In genomic region chr1:180311011-180311730, GRCh38 we compare ENCODE assay signal across 19 cellular contexts.
DNase-seq lines count a peak whose midpoint lies in the region; ATAC-seq lines count a peak whose summit lies in the region.
"Had no signal": no experiment of that assay in that cellular context is flagged by ENCODE, and none has a peak within 500 bp of the region (broad histone marks: within the 10 kb centered on the region; RNA-seq: fewer than 3 reads in every experiment).

No MANE protein-coding gene starts in this region.

- H3K27me3 Mint-ChIP-seq in immature natural killer cell (ENCODE audit: low read depth in 3 of 3): peaks cover 0 to 1% (median 0%) of the 10 kb centered on the region in 3 donors
- H3K27me3 Mint-ChIP-seq: activated naive CD8-positive, alpha-beta T cell treated with anti-CD3 and anti-CD28 coated beads for 36 hours had no signal

- peaks cover 11 to 25% (median 17%) of the 10 kb centered on the region in 3 donors for H3K36me3 Mint-ChIP-seq in immature natural killer cell

- H3K4me3 Mint-ChIP-seq in immature natural killer cell: no peak overlapping the region
- H3K4me3 Mint-ChIP-seq: activated CD8-positive, alpha-beta T cell treated with anti-CD3 and anti-CD28 coated beads, Interleukin-2, amount 10 ng/mL, durations not matched to agents 7 days and 5 days; activated naive CD8-positive, alpha-beta T cell treated with anti-CD3 and anti-CD28 coated beads for 36 hours; T-helper 1 cell treated with Interleukin-12 subunit alpha and Interleukin-12 subunit beta and Interleukin-4 antibody, amounts not matched to agents 30 μg/mL and 1 μg/mL, for 36 hours had no signal

- DNase-seq in AG08396 (ENCODE audit: low spot score) (peak; percentile 13), HS-5 (ENCODE audit: low read depth) (peak; percentile 28), amniotic epithelial cell (ENCODE audit: low read depth) (peak; percentile 24), kidney tubule cell (ENCODE audit: low spot score) (peak; percentile 54), immature natural killer cell (no peak), pons (ENCODE audit: low spot score) (no peak), D341Med (ENCODE audit: low spot score) (no peak)
- DNase-seq: activated CD8-positive, alpha-beta T cell treated with anti-CD3 and anti-CD28 coated beads, Interleukin-2, amount 10 ng/mL, durations not matched to agents 7 days and 5 days; activated naive CD8-positive, alpha-beta T cell treated with anti-CD3 and anti-CD28 coated beads for 36 hours; activated T-cell treated with anti-CD3 and anti-CD28 coated beads, Interleukin-2, amount 50 U/mL, for 48 hours; COR-L47; GDM1; NCI-H1694 treated with DMSO at 0.1 percent for 48 hours; Right ventricle myocardium superior; stimulated activated CD4-positive, alpha-beta T cell treated with anti-CD3 and anti-CD28 coated beads, Interleukin-2, amount 100 ng/mL, for 48 hours; stomach had no signal

- H3K9me3 Mint-ChIP-seq in immature natural killer cell: peaks cover 0 to 2% (median 0%) of the 10 kb centered on the region in 6 donors

- H3K27ac Mint-ChIP-seq in immature natural killer cell: no peak overlapping the region
- H3K27ac Mint-ChIP-seq: activated CD8-positive, alpha-beta T cell treated with anti-CD3 and anti-CD28 coated beads, Interleukin-2, amount 10 ng/mL, durations not matched to agents 7 days and 5 days; activated naive CD8-positive, alpha-beta T cell treated with anti-CD3 and anti-CD28 coated beads for 36 hours; T-helper 1 cell treated with Interleukin-12 subunit alpha and Interleukin-12 subunit beta and Interleukin-4 antibody, amounts not matched to agents 30 μg/mL and 1 μg/mL, for 36 hours had no signal

- ATAC-seq in HG02884 (IDR thresholded peaks at IDR 0.05; ENCODE audit: unreplicated experiment): no peak
- ATAC-seq: activated CD8-positive, alpha-beta T cell treated with anti-CD3 and anti-CD28 coated beads, Interleukin-2, amount 10 ng/mL, durations not matched to agents 7 days and 5 days; gastroesophageal sphincter had no signal

- H3K4me1 Mint-ChIP-seq in immature natural killer cell: no peaks in the 10 kb centered on the region

Comparison
In these comparisons a context has a peak if more than half of its experiments do, and no peak if none do; other contexts are left out.
1. DNase-seq: peak in AG08396 (single experiment), HS-5 (single experiment), amniotic epithelial cell (single experiment) and kidney tubule cell (single experiment); none in immature natural killer cell (0 of 3), pons (single experiment) and D341Med (single experiment).